In genomic region chr5:125657936-125658335, GRCh38 we compare ENCODE assay signal across 19 cellular contexts.
A peak's percentile ranks its signal among the peaks of the same experiment; 100 is the strongest.
DNase-seq lines count a peak whose midpoint lies in the region; ATAC-seq and TF ChIP-seq lines count a peak whose summit lies in the region.
"Had no signal": no experiment of that assay in that cellular context is flagged by ENCODE, and none has a peak within 500 bp of the region (broad histone marks: within the 10 kb centered on the region; RNA-seq: fewer than 3 reads in every experiment).

No MANE protein-coding gene starts in this region.

- H3K36me3 Mint-ChIP-seq in T-helper 2 cell treated with Interferon-gamma antibody and Interleukin-4, amounts not matched to agents 5 μg/mL and 100 μg/mL, for 36 hours (ENCODE audit: low read depth): no peaks in the 10 kb centered on the region
- H3K36me3 Mint-ChIP-seq: CD4-positive, alpha-beta memory T cell had no signal

- H3K4me1 ChIP-seq in A673 (ENCODE audit: insufficient read depth, low read length, poor library complexity, severe bottlenecking): no peaks in the 10 kb centered on the region
- H3K4me1 ChIP-seq in HEK293 (ENCODE audit: control insufficient read depth, insufficient read depth, low read length): peaks cover 20% of the 10 kb centered on the region
- no peaks in the 10 kb centered on the region; the same call in 1 of the 2 replicates for H3K4me1 ChIP-seq in Panc1 (ENCODE audit: control insufficient read depth, insufficient read depth, low read length)
- no peaks in the 10 kb centered on the region for H3K4me1 ChIP-seq in mucosa of descending colon (ENCODE audit: low read depth)
- H3K4me1 ChIP-seq: A549 had no signal

- H3K27me3 ChIP-seq in A673 (replicated peaks; ENCODE audit: insufficient read depth, low read depth, low read length, poor library complexity) (peaks cover 3% of the 10 kb centered on the region), Panc1 (ENCODE audit: control insufficient read depth, insufficient read depth, low read length) (no peaks in the 10 kb centered on the region), brain microvascular endothelial cell (replicated peaks) (no peaks in the 10 kb centered on the region)

- in situ Hi-C loops in Panc1 (cut with HindIII; ENCODE audit: low pct_unique_long_range_greater_than_20kb, low sequenced_read_pairs) (no loop called here), brain microvascular endothelial cell (cut with HindIII; ENCODE audit: low pct_ligation_motif_present, low sequenced_read_pairs) (no loop called here)

- intact Hi-C loops in A673 (cut with micrococcal nuclease; ENCODE audit: unreplicated experiment) (no loop called here), Panc1 (cut with micrococcal nuclease; ENCODE audit: unreplicated experiment) (no loop called here), mucosa of descending colon (cut with DNase I, micrococcal nuclease) (no loop called here)

- H3K27ac ChIP-seq in A673 (ENCODE audit: low read depth, low read length, poor library complexity, severe bottlenecking) (no peak overlapping the region), HEK293 (ENCODE audit: extremely low read depth, low read depth, low read length) (no peak overlapping the region), Panc1 (ENCODE audit: low read length) (peak overlapping the region; percentile 51; the same call in 1 of the 2 replicates), brain microvascular endothelial cell (no peak overlapping the region)
- H3K27ac ChIP-seq: A549, KMS-11 had no signal

- peaks cover 13% of the 10 kb centered on the region for H3K9me3 Mint-ChIP-seq in T-helper 2 cell treated with Interferon-gamma antibody and Interleukin-4, amounts not matched to agents 5 μg/mL and 100 μg/mL, for 36 hours
- H3K9me3 Mint-ChIP-seq: GM23338 had no signal

- no peaks in the 10 kb centered on the region for H3K4me1 Mint-ChIP-seq in T-helper 2 cell treated with Interferon-gamma antibody and Interleukin-4, amounts not matched to agents 5 μg/mL and 100 μg/mL, for 36 hours (ENCODE audit: low read depth)
- H3K4me1 Mint-ChIP-seq: CD4-positive, alpha-beta memory T cell had no signal

- BruUV-seq in A673 (replicated peaks; lab: Mats Ljungman, UMichigan) (no TSS peak), Panc1 (replicated peaks; lab: Mats Ljungman, UMichigan) (no TSS peak)

- H3K4me3 ChIP-seq in A673 (ENCODE audit: low read depth, low read length, poor library complexity, severe bottlenecking) (no peak overlapping the region), HEK293 (ENCODE audit: low read depth, low read length) (no peak overlapping the region), Panc1 (ENCODE audit: low read depth in 2 of 2, low read length in 2 of 2) (no peak overlapping the region), brain microvascular endothelial cell (ENCODE audit: low read depth, low read length) (no peak overlapping the region), mucosa of descending colon (no peak overlapping the region)
- H3K4me3 ChIP-seq: A549, GM23338 had no signal

- CTCF ChIA-PET in A673 (lab: Charles Lee) (no interaction called here), HEK293 (lab: Yijun Ruan, JAX) (no interaction called here), Panc1 (lab: Charles Lee) (no interaction called here)

- no peak overlapping the region for H3K27ac Mint-ChIP-seq in T-helper 2 cell treated with Interferon-gamma antibody and Interleukin-4, amounts not matched to agents 5 μg/mL and 100 μg/mL, for 36 hours
- H3K27ac Mint-ChIP-seq: CD4-positive, alpha-beta memory T cell; GM23338 had no signal

- no peak for ATAC-seq in Panc1
- no peak for ATAC-seq in GM19455 (IDR thresholded peaks at IDR 0.05; ENCODE audit: unreplicated experiment)
- no peak for ATAC-seq in mucosa of descending colon
- ATAC-seq: A549, GM23338 had no signal

- POLR2A ChIA-PET in A673 (lab: Charles Lee; ENCODE audit: low non-redundant PET) (no interaction called here), HEK293 (lab: Yijun Ruan, JAX) (no interaction called here), Panc1 (lab: Charles Lee) (no interaction called here)

- DNase-seq in A673 (ENCODE audit: low spot score) (peak; percentile 6), Panc1 (ENCODE audit: low read depth, low spot score) (no peak), middle frontal gyrus (ENCODE audit: extremely low spot score, low spot score) (peak; percentile 35), brain microvascular endothelial cell (no peak), mucosa of descending colon (no peak)
- no peak for DNase-seq in T-helper 2 cell treated with Interferon-gamma antibody and Interleukin-4, amounts not matched to agents 5 μg/mL and 100 μg/mL, for 36 hours (ENCODE audit: low spot score)
- DNase-seq: AML-193; CD4-positive, alpha-beta memory T cell; DMS 273 treated with DMSO at 0.1 percent for 48 hours; NCI-H1105; NCI-H2029 treated with DMSO at 0.1 percent for 48 hours; NCI-H2227 treated with DMSO at 0.1 percent for 48 hours; NCI-H774; SIG-M5 had no signal

- H3K27me3 Mint-ChIP-seq in T-helper 2 cell treated with Interferon-gamma antibody and Interleukin-4, amounts not matched to agents 5 μg/mL and 100 μg/mL, for 36 hours (ENCODE audit: low read depth): no peaks in the 10 kb centered on the region
- H3K27me3 Mint-ChIP-seq: CD4-positive, alpha-beta memory T cell had no signal

- TF ChIP-seq CTCF in A673 (conservative IDR thresholded peaks at IDR 0.05; ENCODE audit: low read depth, low read length): no peak
- TF ChIP-seq CTCF in HEK293 (tag by site-specific recombination; IDR thresholded peaks at IDR 0.05): no peak
- TF ChIP-seq CTCF in Panc1 (IDR thresholded peaks at IDR 0.05): no peak
- no peak for TF ChIP-seq CTCF in brain microvascular endothelial cell (IDR thresholded peaks at IDR 0.05; ENCODE audit: low read depth, low read length, missing control alignments)
- no peak for TF ChIP-seq CTCF in mucosa of descending colon (IDR thresholded peaks at IDR 0.05)

- H3K4me3 Mint-ChIP-seq in T-helper 2 cell treated with Interferon-gamma antibody and Interleukin-4, amounts not matched to agents 5 μg/mL and 100 μg/mL, for 36 hours: no peak overlapping the region
- H3K4me3 Mint-ChIP-seq: CD4-positive, alpha-beta memory T cell; GM23338 had no signal

- no peaks in the 10 kb centered on the region for H3K9me3 ChIP-seq in A673 (ENCODE audit: low read depth, low read length, poor library complexity, severe bottlenecking)
- no peaks in the 10 kb centered on the region for H3K9me3 ChIP-seq in HEK293 (ENCODE audit: control insufficient read depth, insufficient read depth, low read depth, low read length)
- no peaks in the 10 kb centered on the region for H3K9me3 ChIP-seq in Panc1 (ENCODE audit: control insufficient read depth, insufficient read depth, low read depth, low read length)
- H3K9me3 ChIP-seq in mucosa of descending colon: no peaks in the 10 kb centered on the region
- H3K9me3 ChIP-seq: A549 had no signal

- no peaks in the 10 kb centered on the region for H3K36me3 ChIP-seq in A673 (ENCODE audit: insufficient read depth, low read length, poor library complexity, severe bottlenecking)
- H3K36me3 ChIP-seq in HEK293 (ENCODE audit: control insufficient read depth in 2 of 2, insufficient read depth in 1 of 2, low read length in 2 of 2): no peaks in the 10 kb centered on the region
- no peaks in the 10 kb centered on the region for H3K36me3 ChIP-seq in Panc1 (ENCODE audit: control insufficient read depth, insufficient read depth, low read length)
- no peaks in the 10 kb centered on the region for H3K36me3 ChIP-seq in brain microvascular endothelial cell (replicated peaks)
- H3K36me3 ChIP-seq in mucosa of descending colon (ENCODE audit: low read depth): no peaks in the 10 kb centered on the region

TF ChIP-seq in HEK293, 187 proteins besides CTCF, POLR2A, EP300 and RAD21 (continues in another document):
- no peak for TF ChIP-seq PRDM2 (tag by site-specific recombination; IDR thresholded peaks at IDR 0.05; ENCODE audit: borderline replicate concordance)

Comparison
In these comparisons a context has a peak if more than half of its experiments do, and no peak if none do; other contexts are left out.
1. DNase-seq: peak in A673 (single experiment) and middle frontal gyrus (single experiment); none in Panc1 (single experiment), brain microvascular endothelial cell (single experiment), T-helper 2 cell treated with Interferon-gamma antibody and Interleukin-4, amounts not matched to agents 5 μg/mL and 100 μg/mL, for 36 hours (single experiment) and mucosa of descending colon (0 of 3).